Comparison of ENCODE assay signal across 9 cellular contexts in genomic region chr20:1171461-1172093, GRCh38. TPM values are rescaled to one million over a fixed set of nuclear protein-coding genes. Genes with fewer than 3 reads are reported as not detected.
A peak's percentile ranks its signal among the peaks of the same experiment; 100 is the strongest.
DNase-seq lines count a peak whose midpoint lies in the region; ATAC-seq and TF ChIP-seq lines count a peak whose summit lies in the region.
"Had no signal": no experiment of that assay in that cellular context is flagged by ENCODE, and none has a peak within 500 bp of the region (broad histone marks: within the 10 kb centered on the region; RNA-seq: fewer than 3 reads in every experiment).

No MANE protein-coding gene starts in this region.

- TF ChIP-seq CTCF in IMR-90 (conservative IDR thresholded peaks at IDR 0.05; ENCODE audit: low read depth, low read length) (no peak), liver (IDR thresholded peaks at IDR 0.05; ENCODE audit: low read depth, low read length, missing input control) (no peak), transverse colon (IDR thresholded peaks at IDR 0.05) (no peak)

- DNase-seq in EL: peak; percentile 34
- DNase-seq in IMR-90: peak; percentile 27
- DNase-seq in adipocyte (ENCODE audit: low read depth): peak; percentile 46
- DNase-seq in transverse colon: no peak
- DNase-seq: dorsolateral prefrontal cortex, sigmoid colon had no signal

- TF ChIP-seq EP300 in transverse colon (IDR thresholded peaks at IDR 0.05; ENCODE audit: low read depth): no peak

- H3K23ac ChIP-seq in IMR-90 (ENCODE audit: low read depth, low read length): no peak overlapping the region

- no peak overlapping the region for H3K56ac ChIP-seq in IMR-90 (ENCODE audit: extremely low read depth, insufficient read depth, low read length)

- H3K27me3 ChIP-seq in IMR-90 (ENCODE audit: control insufficient read depth, insufficient read depth, low read length): no peaks in the 10 kb centered on the region
- no peaks in the 10 kb centered on the region for H3K27me3 ChIP-seq in adipocyte (replicated peaks; ENCODE audit: control insufficient read depth, insufficient read depth, low read length)
- H3K27me3 ChIP-seq in liver (ENCODE audit: control insufficient read depth in 4 of 4, insufficient read depth in 4 of 4, low read length in 3 of 4): no peaks in the 10 kb centered on the region
- H3K27me3 ChIP-seq in transverse colon: no peaks in the 10 kb centered on the region
- H3K27me3 ChIP-seq: dorsolateral prefrontal cortex, sigmoid colon had no signal

- no peaks in the 10 kb centered on the region for H3K79me1 ChIP-seq in IMR-90 (ENCODE audit: low read depth in 1 of 2, low read length in 2 of 2)

- H3K9me1 ChIP-seq in IMR-90 (ENCODE audit: insufficient read depth, low read length): peaks cover 24% of the 10 kb centered on the region

- H2AFZ ChIP-seq in IMR-90 (replicated peaks; ENCODE audit: low read length, poor library complexity): no peak overlapping the region

- no peak overlapping the region for H3K14ac ChIP-seq in IMR-90 (replicated peaks; ENCODE audit: low read depth, low read length)

- dilution Hi-C loops in IMR-90 (cut with HindIII; ENCODE audit: low sequenced_read_pairs, unreplicated experiment): no loop called here

- no peak overlapping the region for H2BK120ac ChIP-seq in IMR-90 (ENCODE audit: low read depth, low read length)

- CTCF ChIA-PET in IMR-90 (lab: Yijun Ruan, JAX): no interaction called here

- no peak overlapping the region for H3K4me2 ChIP-seq in IMR-90 (ENCODE audit: low read depth, low read length)

- H3K36me3 ChIP-seq in IMR-90 (ENCODE audit: control insufficient read depth, insufficient read depth, low read length): peaks cover 25% of the 10 kb centered on the region
- peaks cover 51% of the 10 kb centered on the region for H3K36me3 ChIP-seq in adipocyte (ENCODE audit: control insufficient read depth, insufficient read depth, low read length, severe bottlenecking)
- H3K36me3 ChIP-seq in liver (ENCODE audit: control insufficient read depth in 4 of 4, insufficient read depth in 3 of 4, low read depth in 1 of 4, low read length in 3 of 4): peaks cover 2 to 54% (median 31%) of the 10 kb centered on the region in 4 donors
- H3K36me3 ChIP-seq in transverse colon: peaks cover 0 to 35% (median 5%) of the 10 kb centered on the region in 4 donors

- no peak overlapping the region for H2AK5ac ChIP-seq in IMR-90 (ENCODE audit: low read depth, low read length)

- H3K9ac ChIP-seq in IMR-90 (ENCODE audit: low read depth, low read length) (no peak overlapping the region), adipocyte (ENCODE audit: low read length) (no peak overlapping the region), liver (ENCODE audit: low read depth in 1 of 2, low read length in 2 of 2) (no peak overlapping the region)

- peaks cover 17% of the 10 kb centered on the region; the same call in 1 of the 2 replicates for H4K20me1 ChIP-seq in IMR-90 (ENCODE audit: insufficient read depth, low read length)

- no peak overlapping the region for H2BK20ac ChIP-seq in IMR-90 (ENCODE audit: low read depth, low read length)

- TF ChIP-seq POLR2A in IMR-90 (IDR thresholded peaks at IDR 0.05; ENCODE audit: low read depth, low read length) (no peak), transverse colon (IDR thresholded peaks at IDR 0.05) (no peak)

- intact Hi-C loops in IMR-90 (cut with micrococcal nuclease): no loop called here
- intact Hi-C loops in transverse colon (cut with DNase I; ENCODE audit: low total_unique reads): no loop called here

- H4K91ac ChIP-seq in IMR-90 (ENCODE audit: insufficient read depth, low read depth, low read length): no peak overlapping the region

- no peak overlapping the region for H3K18ac ChIP-seq in IMR-90 (ENCODE audit: low read depth, low read length)

- no TSS peak for BruUV-seq in IMR-90 (replicated peaks; lab: Mats Ljungman, UMichigan)

- H3K27ac ChIP-seq in IMR-90 (ENCODE audit: insufficient read depth, low read length) (no peak overlapping the region), liver (ENCODE audit: low read depth in 1 of 2, low read length in 2 of 2) (no peak overlapping the region), transverse colon (no peak overlapping the region)
- H3K27ac ChIP-seq: dorsolateral prefrontal cortex, sigmoid colon had no signal

- no peak overlapping the region for H4K8ac ChIP-seq in IMR-90 (ENCODE audit: low read depth in 2 of 2, low read length in 2 of 2)

- WGBS in IMR-90 (ENCODE audit: extremely low coverage in 2 of 2, insufficient read length in 1 of 2), 2 experiments: no CpG with 5 or more reads among the region's 4 CpGs
- 72% methylated on average over 4 of the region's 4 CpGs for WGBS in liver
- 59% methylated on average over 4 of the region's 4 CpGs; no CpG with 5 or more reads in 1 of the 2 donors for WGBS in transverse colon (ENCODE audit: low coverage in 1 of 2), 2 donors

- H3K4ac ChIP-seq in IMR-90 (ENCODE audit: low read depth, low read length): no peak overlapping the region

- H3K4me3 ChIP-seq in IMR-90 (ENCODE audit: insufficient read depth, low read depth, low read length) (no peak overlapping the region), adipocyte (ENCODE audit: low read length) (no peak overlapping the region), liver (ENCODE audit: low read depth in 1 of 3, low read length in 3 of 3) (no peak overlapping the region), transverse colon (no peak overlapping the region)
- H3K4me3 ChIP-seq: dorsolateral prefrontal cortex, sigmoid colon had no signal

- in situ Hi-C loops in IMR-90 (cut with MboI; ENCODE audit: low sequenced_read_pairs) (no loop called here), transverse colon (cut with MboI; ENCODE audit: low pct_ligation_motif_present in 1 of 4, low pct_unique_long_range_greater_than_20kb in 1 of 4, low sequenced_read_pairs in 3 of 4) (no loop called here)

- TF ChIP-seq RAD21 in IMR-90 (IDR thresholded peaks at IDR 0.05; ENCODE audit: low read length) (no peak), liver (IDR thresholded peaks at IDR 0.05) (no peak)

- peak overlapping the region; percentile 68 for H2AK9ac ChIP-seq in IMR-90 (replicated peaks; ENCODE audit: low read depth, low read length, poor library complexity)

- no peak overlapping the region for H2BK15ac ChIP-seq in IMR-90 (ENCODE audit: low read depth, low read length)

- H3K4me1 ChIP-seq in IMR-90 (ENCODE audit: control insufficient read depth, insufficient read depth, low read length) (no peaks in the 10 kb centered on the region), adipocyte (ENCODE audit: control insufficient read depth, insufficient read depth, low read length) (no peaks in the 10 kb centered on the region), liver (ENCODE audit: control insufficient read depth in 4 of 4, insufficient read depth in 4 of 4, low read length in 3 of 4) (peaks cover 0 to 10% (median 0%) of the 10 kb centered on the region in 4 donors), transverse colon (no peaks in the 10 kb centered on the region)
- H3K4me1 ChIP-seq: sigmoid colon had no signal

- POLR2A ChIA-PET in IMR-90 (lab: Charles Lee; ENCODE audit: unreplicated experiment): no interaction called here

- H2BK5ac ChIP-seq in IMR-90 (ENCODE audit: low read depth, low read length, poor library complexity, severe bottlenecking): no peak overlapping the region

- no peak overlapping the region for H4K5ac ChIP-seq in IMR-90 (ENCODE audit: low read depth, low read length)

- H3K9me3 ChIP-seq in IMR-90 (ENCODE audit: control insufficient read depth, insufficient read depth, low read length) (no peaks in the 10 kb centered on the region), adipocyte (ENCODE audit: control insufficient read depth, low read length) (no peaks in the 10 kb centered on the region), liver (ENCODE audit: control insufficient read depth in 4 of 4, low read length in 3 of 4) (no peaks in the 10 kb centered on the region), transverse colon (no peaks in the 10 kb centered on the region)
- H3K9me3 ChIP-seq: sigmoid colon had no signal

- peak; percentile 74 for ATAC-seq in IMR-90 (ENCODE audit: low read depth)
- ATAC-seq in HG03135 (IDR thresholded peaks at IDR 0.05; ENCODE audit: unreplicated experiment): no peak
- ATAC-seq in HG02852 (IDR thresholded peaks at IDR 0.05; ENCODE audit: unreplicated experiment): no peak

TF ChIP-seq in IMR-90, 13 proteins besides CTCF, POLR2A, EP300 and RAD21 (continues in another document):
- TF ChIP-seq RCOR1 (IDR thresholded peaks at IDR 0.05; ENCODE audit: insufficient replicate concordance, low read length) (no peak), CHD1 (IDR thresholded peaks at IDR 0.05; ENCODE audit: low read depth, low read length) (no peak), FOS (IDR thresholded peaks at IDR 0.05; ENCODE audit: low read depth, low read length) (no peak)

TF ChIP-seq in liver, 16 proteins besides CTCF, POLR2A, EP300 and RAD21 (continues in another document):
- no peak for TF ChIP-seq TAF1 (conservative IDR thresholded peaks at IDR 0.05)

RNA-seq across cellular contexts. Expression of gene TMEM74B, which starts 13.2 kb away (rescaled TPM):
- total RNA-seq in IMR-90 (2012; rRNA removed) (not detected in 2 replicates), liver (1 to 10 TPM in 1 of 2 donors, under 1 TPM in 1; 0.42 to 3.4 TPM), transverse colon (10 to 100 TPM in 1 of 4 donors, 1 to 10 TPM in 1, under 1 TPM in 1, not detected in 1; 0.96 to 10.5 (median 4.0) TPM)
- polyA plus RNA-seq in IMR-90 (2012; rRNA removed) (0.03 TPM in 1 of 2 replicates, not detected in the other), liver (under 1 TPM; 0.14 to 0.76 TPM)
- polyA plus RNA-seq in IMR-90 (2012; cell fraction: cytosol; rRNA removed): not detected in 2 replicates
- 0.32 and 0.50 TPM in 2 replicates for polyA plus RNA-seq in IMR-90 (2012; cell fraction: nucleus; rRNA removed; ENCODE audit: low replicate concordance)

RNA-seq across cellular contexts. Expression of gene C20orf202, which starts 31.7 kb away (rescaled TPM):
- total RNA-seq in IMR-90 (2012; rRNA removed): not detected in 2 replicates
- polyA plus RNA-seq in IMR-90 (2012; rRNA removed): not detected in 2 replicates
- polyA plus RNA-seq in IMR-90 (2012; cell fraction: cytosol; rRNA removed): not detected in 2 replicates
- polyA plus RNA-seq in IMR-90 (2012; cell fraction: nucleus; rRNA removed; ENCODE audit: low replicate concordance): not detected in 2 replicates
- total RNA-seq in liver: under 1 TPM; 0.14 to 0.42 TPM
- polyA plus RNA-seq in liver: under 1 TPM; 0.07 to 0.10 TPM
- total RNA-seq in transverse colon: under 1 TPM in 2 of 4 donors, not detected in 2; 0.32 to 0.55 TPM
- total RNA-seq: sigmoid colon had no signal

RNA-seq across cellular contexts. Expression of gene PSMF1, which starts 53.2 kb away (rescaled TPM):
- total RNA-seq in IMR-90 (2012; rRNA removed) (93.6 and 120 TPM in 2 replicates), liver (10 to 100 TPM; 43.6 to 90.6 TPM), transverse colon (100 to 1,000 TPM in 3 of 4 donors, 10 to 100 TPM in 1; 55.1 to 173 (median 120) TPM)
- polyA plus RNA-seq in IMR-90 (2012; rRNA removed) (89.4 and 109 TPM in 2 replicates), liver (100 to 1,000 TPM in 1 of 2 donors, 10 to 100 TPM in 1; 77.0 to 126 TPM)
- polyA plus RNA-seq in IMR-90 (2012; cell fraction: cytosol; rRNA removed): 70.0 and 1,836 TPM in 2 replicates
- 106 and 537 TPM in 2 replicates for polyA plus RNA-seq in IMR-90 (2012; cell fraction: nucleus; rRNA removed; ENCODE audit: low replicate concordance)

RNA-seq across cellular contexts. Expression of gene RAD21L1, which starts 54.3 kb away (rescaled TPM):
- total RNA-seq in IMR-90 (2012; rRNA removed): under 0.01 TPM in 1 of 2 replicates, not detected in the other
- not detected in 2 replicates for polyA plus RNA-seq in IMR-90 (2012; rRNA removed)
- polyA plus RNA-seq in IMR-90 (2012; cell fraction: cytosol; rRNA removed): not detected in 2 replicates
- polyA plus RNA-seq in IMR-90 (2012; cell fraction: nucleus; rRNA removed; ENCODE audit: low replicate concordance): 0.03 TPM in 1 of 2 replicates, not detected in the other
- not detected for total RNA-seq in liver
- not detected for polyA plus RNA-seq in liver
- not detected for total RNA-seq in transverse colon
- total RNA-seq: sigmoid colon had no signal
- polyA plus RNA-seq: sigmoid colon had no signal
